Comparison of ENCODE assay signal across 1 cellular context in the genomic region with DNA sequence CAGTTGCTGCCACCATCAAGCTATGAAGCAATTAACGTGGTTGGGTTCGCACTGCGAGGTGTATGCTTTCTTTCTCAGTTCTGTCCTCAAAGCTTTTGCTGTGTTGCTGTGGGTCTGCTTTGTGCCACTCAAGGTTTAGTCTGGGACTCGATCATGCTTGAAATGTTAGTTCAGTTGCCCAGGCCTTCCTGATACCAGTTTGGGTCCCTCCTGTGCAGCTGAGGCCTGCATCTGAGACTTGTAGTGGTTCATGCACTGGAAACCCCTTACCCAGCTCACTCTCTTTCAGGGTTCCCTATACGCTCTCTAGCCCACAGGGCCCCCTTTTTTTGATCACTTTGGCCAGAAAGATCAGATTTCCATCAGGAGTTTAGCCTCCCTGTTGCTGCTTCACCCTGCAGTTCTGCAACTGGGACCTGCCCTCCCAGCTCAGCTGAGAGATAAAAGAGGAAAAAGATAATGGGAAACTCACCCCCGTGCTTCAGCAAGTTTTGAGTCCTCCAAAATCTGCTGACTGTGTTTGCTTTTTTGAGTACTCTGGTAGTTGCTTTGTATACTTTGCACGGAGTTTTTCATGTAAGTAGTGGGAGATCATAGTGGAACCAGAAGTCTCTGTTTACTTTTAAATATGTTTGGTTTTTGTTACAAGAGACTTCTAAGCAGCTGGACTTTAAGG.
TF ChIP-seq lines count a peak whose summit lies in the region.

No MANE protein-coding gene starts in this region.

TF ChIP-seq in K562, 482 proteins besides CTCF, POLR2A, EP300 and RAD21 (continued from another document):
- TF ChIP-seq, protein P1, sequence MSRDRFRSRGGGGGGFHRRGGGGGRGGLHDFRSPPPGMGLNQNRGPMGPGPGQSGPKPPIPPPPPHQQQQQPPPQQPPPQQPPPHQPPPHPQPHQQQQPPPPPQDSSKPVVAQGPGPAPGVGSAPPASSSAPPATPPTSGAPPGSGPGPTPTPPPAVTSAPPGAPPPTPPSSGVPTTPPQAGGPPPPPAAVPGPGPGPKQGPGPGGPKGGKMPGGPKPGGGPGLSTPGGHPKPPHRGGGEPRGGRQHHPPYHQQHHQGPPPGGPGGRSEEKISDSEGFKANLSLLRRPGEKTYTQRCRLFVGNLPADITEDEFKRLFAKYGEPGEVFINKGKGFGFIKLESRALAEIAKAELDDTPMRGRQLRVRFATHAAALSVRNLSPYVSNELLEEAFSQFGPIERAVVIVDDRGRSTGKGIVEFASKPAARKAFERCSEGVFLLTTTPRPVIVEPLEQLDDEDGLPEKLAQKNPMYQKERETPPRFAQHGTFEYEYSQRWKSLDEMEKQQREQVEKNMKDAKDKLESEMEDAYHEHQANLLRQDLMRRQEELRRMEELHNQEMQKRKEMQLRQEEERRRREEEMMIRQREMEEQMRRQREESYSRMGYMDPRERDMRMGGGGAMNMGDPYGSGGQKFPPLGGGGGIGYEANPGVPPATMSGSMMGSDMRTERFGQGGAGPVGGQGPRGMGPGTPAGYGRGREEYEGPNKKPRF (IDR thresholded peaks at IDR 0.05; ENCODE audit: low read depth, low read length), result no peak
- no peak for TF ChIP-seq CTBP1 (IDR thresholded peaks at IDR 0.05; ENCODE audit: borderline replicate concordance)
- TF ChIP-seq, protein P2, sequence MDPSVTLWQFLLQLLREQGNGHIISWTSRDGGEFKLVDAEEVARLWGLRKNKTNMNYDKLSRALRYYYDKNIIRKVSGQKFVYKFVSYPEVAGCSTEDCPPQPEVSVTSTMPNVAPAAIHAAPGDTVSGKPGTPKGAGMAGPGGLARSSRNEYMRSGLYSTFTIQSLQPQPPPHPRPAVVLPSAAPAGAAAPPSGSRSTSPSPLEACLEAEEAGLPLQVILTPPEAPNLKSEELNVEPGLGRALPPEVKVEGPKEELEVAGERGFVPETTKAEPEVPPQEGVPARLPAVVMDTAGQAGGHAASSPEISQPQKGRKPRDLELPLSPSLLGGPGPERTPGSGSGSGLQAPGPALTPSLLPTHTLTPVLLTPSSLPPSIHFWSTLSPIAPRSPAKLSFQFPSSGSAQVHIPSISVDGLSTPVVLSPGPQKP (CRISPR knock-in tag; IDR thresholded peaks at IDR 0.05), result no peak
